1 cellular context compared by ENCODE assay signal in genomic region chr22:41801886-41802285, GRCh38.
TF ChIP-seq lines count a peak whose summit lies in the region.

No MANE protein-coding gene starts in this region.

TF ChIP-seq in WTC11, 78 proteins besides CTCF, POLR2A, EP300 and RAD21 (continued from another document):
- no peak for TF ChIP-seq STAT6 (CRISPR knock-in tag; conservative IDR thresholded peaks at IDR 0.05; ENCODE audit: low read depth)
- TF ChIP-seq CREB1 (CRISPR knock-in tag; IDR thresholded peaks at IDR 0.05) = no peak
- TF ChIP-seq ZNF232 (CRISPR knock-in tag; IDR thresholded peaks at IDR 0.05) = no peak
- TF ChIP-seq ZSCAN18 (CRISPR knock-in tag; IDR thresholded peaks at IDR 0.05) = no peak
- no peak for TF ChIP-seq ZNF281 (CRISPR knock-in tag; IDR thresholded peaks at IDR 0.05)
- TF ChIP-seq ATF1 (CRISPR knock-in tag; IDR thresholded peaks at IDR 0.05) = no peak
- no peak for TF ChIP-seq ZNF396 (CRISPR knock-in tag; IDR thresholded peaks at IDR 0.05; ENCODE audit: borderline replicate concordance)
- TF ChIP-seq TP53 (CRISPR knock-in tag; IDR thresholded peaks at IDR 0.05) = no peak
TF ChIP-seq in WTC11: peak in this region for 0.
